Comparison of ENCODE assay signal across 23 cellular contexts in genomic region chr4:41349021-41349420, GRCh38.
"Had no signal": no experiment of that assay in that cellular context is flagged by ENCODE, and none has a peak within 500 bp of the region (broad histone marks: within the 10 kb centered on the region; RNA-seq: fewer than 3 reads in every experiment).

No MANE protein-coding gene starts in this region.

- FAIRE-seq: K562 had no signal

- H3K4me1 ChIP-seq: breast epithelium had no signal

- H3K27me3 ChIP-seq: breast epithelium had no signal

- DNase-seq: activated CD4-positive, alpha-beta T cell treated with anti-CD3 and anti-CD28 coated beads for 48 hours; activated CD4-positive, alpha-beta T cell treated with anti-CD3 and anti-CD28 coated beads, Interleukin-2, amount 50 U/mL, for 4 hours; activated CD4-positive, CD25-positive, alpha-beta regulatory T cell treated with anti-CD3 and anti-CD28 coated beads, Interleukin-2, amount 50 U/mL, for 72 hours; activated CD8-positive, alpha-beta memory T cell treated with anti-CD3 and anti-CD28 coated beads, Interleukin-2, amount 50 U/mL, for 48 hours; activated CD8-positive, alpha-beta T cell treated with anti-CD3 and anti-CD28 coated beads, Interleukin-2, amount 10 ng/mL, durations not matched to agents 7 days and 5 days; activated effector memory CD4-positive, alpha-beta T cell treated with Interleukin-2 at 50 U/mL for 16 hours; activated naive CD4-positive, alpha-beta T cell; activated T-cell treated with anti-CD3 and anti-CD28 coated beads, Interleukin-2, amount 50 U/mL, for 1 hour; aorta; caudate nucleus; Karpas-422; NCI-H1092; NCI-H1417; NCI-H1930; NCI-H2171; NCI-H345; NCI-H510A; NCI-H526 treated with DMSO at 0.1 percent for 48 hours; NCI-H82; RPMI8226; SK-N-SH had no signal

- H3K36me3 ChIP-seq: breast epithelium had no signal

- H3K4me3 ChIP-seq: breast epithelium, K562 had no signal

- H3K27ac ChIP-seq: breast epithelium had no signal

- H3K9me3 ChIP-seq: breast epithelium, SK-N-SH had no signal
